33 cellular contexts compared by ENCODE assay signal in genomic region chr7:32947420-32947983, GRCh38.
"Had no signal": no experiment of that assay in that cellular context is flagged by ENCODE, and none has a peak within 500 bp of the region (broad histone marks: within the 10 kb centered on the region; RNA-seq: fewer than 3 reads in every experiment).

No MANE protein-coding gene starts in this region.

- H3K36me3 ChIP-seq: ascending aorta, cardiac muscle cell had no signal

- ATAC-seq: activated CD8-positive, alpha-beta T cell treated with anti-CD3 and anti-CD28 coated beads for 36 hours; activated naive CD8-positive, alpha-beta T cell treated with anti-CD3 and anti-CD28 coated beads, Interleukin-2, amount 50 U/mL, for 24 hours; activated T-cell treated with anti-CD3 and anti-CD28 coated beads, Interleukin-2, amount 50 U/mL, for 4 hours; activated T-cell treated with anti-CD3 and anti-CD28 coated beads, Interleukin-2, amount 50 U/mL, for 72 hours; activated T-helper 17 cell treated with anti-CD3 and anti-CD28 coated beads, Interleukin-2, amount 50 U/mL, for 72 hours had no signal

- DNase-seq: activated B cell treated with CpG ODN at 0.5 μM for 24 hours; activated CD4-positive, alpha-beta memory T cell treated with anti-CD3 and anti-CD28 coated beads for 36 hours; activated CD4-positive, alpha-beta T cell treated with anti-CD3 and anti-CD28 coated beads for 4 hours; activated CD4-positive, alpha-beta T cell treated with anti-CD3 and anti-CD28 coated beads, Interleukin-2, amount 10 ng/mL, durations not matched to agents 24 days and 14 days; activated CD4-positive, alpha-beta T cell treated with anti-CD3 and anti-CD28 coated beads, Interleukin-2, amount 50 U/mL, for 1 hour; activated CD4-positive, alpha-beta T cell treated with anti-CD3 and anti-CD28 coated beads, Interleukin-2, amount 50 U/mL, for 4 hours; activated CD4-positive, CD25-positive, alpha-beta regulatory T cell treated with anti-CD3 and anti-CD28 coated beads, Interleukin-2, amount 50 U/mL, for 72 hours; activated CD8-positive, alpha-beta memory T cell treated with anti-CD3 and anti-CD28 coated beads, Interleukin-2, amount 50 U/mL, for 4 hours; activated CD8-positive, alpha-beta T cell treated with anti-CD3 and anti-CD28 coated beads for 36 hours; activated effector memory CD4-positive, alpha-beta T cell treated with anti-CD3 and anti-CD28 coated beads, Interleukin-2, amount 50 U/mL, for 16 hours; activated gamma-delta T cell treated with Interleukin-2 at 50 U/mL for 16 hours; activated naive CD4-positive, alpha-beta T cell; activated naive CD4-positive, alpha-beta T cell treated with anti-CD3 and anti-CD28 coated beads for 36 hours; activated naive CD4-positive, alpha-beta T cell treated with anti-CD3 and anti-CD28 coated beads, Interleukin-2, amount 50 U/mL, for 16 hours; activated naive CD8-positive, alpha-beta T cell treated with anti-CD3 and anti-CD28 coated beads, Interleukin-2, amount 10 ng/mL, durations not matched to agents 7 days and 5 days; activated naive CD8-positive, alpha-beta T cell treated with anti-CD3 and anti-CD28 coated beads, Interleukin-2, amount 50 U/mL, for 24 hours; activated T-cell treated with anti-CD3 and anti-CD28 coated beads for 4 hours; activated T-cell treated with anti-CD3 and anti-CD28 coated beads, Interleukin-2, amount 50 U/mL, for 1 hour; activated T-cell treated with anti-CD3 and anti-CD28 coated beads, Interleukin-2, amount 50 U/mL, for 4 hours; activated T-cell treated with anti-CD3 and anti-CD28 coated beads, Interleukin-2, amount 50 U/mL, for 72 hours; amygdala; anterior cingulate cortex; caudate nucleus; cerebellar nuclear complex; T-helper 1 cell; T-helper 2 cell; T-helper 9 cell had no signal

- H3K4me3 ChIP-seq: ascending aorta, cardiac muscle cell had no signal

- H3K27ac ChIP-seq: ascending aorta, cardiac muscle cell, VCaP had no signal

- H3K27me3 ChIP-seq: ascending aorta had no signal

- H3K9me3 ChIP-seq: ascending aorta had no signal

- FAIRE-seq: bronchial epithelial cell, TTC549 had no signal
